ENCODE assay signal across 22 cellular contexts in genomic region chr6:48667797-48668196, GRCh38.
DNase-seq lines count a peak whose midpoint lies in the region; ATAC-seq, FAIRE-seq and TF ChIP-seq lines count a peak whose summit lies in the region.
"Had no signal": no experiment of that assay in that cellular context is flagged by ENCODE, and none has a peak within 500 bp of the region (broad histone marks: within the 10 kb centered on the region; RNA-seq: fewer than 3 reads in every experiment).

No MANE protein-coding gene starts in this region.

- peaks cover 0 to 4% (median 0%) of the 10 kb centered on the region in 7 donors for H3K9me3 Mint-ChIP-seq in CD14-positive monocyte
- H3K9me3 Mint-ChIP-seq: GM23338 had no signal

- no peaks in the 10 kb centered on the region for H3K4me1 Mint-ChIP-seq in CD14-positive monocyte
- H3K4me1 Mint-ChIP-seq: CD4-positive, CD25-positive, alpha-beta regulatory T cell; GM23338 had no signal

- H3K27ac Mint-ChIP-seq in CD14-positive monocyte: no peak overlapping the region
- H3K27ac Mint-ChIP-seq: CD4-positive, CD25-positive, alpha-beta regulatory T cell; CD8-positive, alpha-beta T cell; GM23338 had no signal

- CTCF ChIA-PET in HepG2 (lab: Yijun Ruan, JAX; ENCODE audit: low intra/inter-chr PET ratio, low total read pairs): no interaction called here
- CTCF ChIA-PET in K562 (lab: Yijun Ruan, JAX; ENCODE audit: low intra/inter-chr PET ratio): no interaction called here

- no peaks in the 10 kb centered on the region for H3K36me3 Mint-ChIP-seq in CD14-positive monocyte
- H3K36me3 Mint-ChIP-seq: CD4-positive, CD25-positive, alpha-beta regulatory T cell; CD8-positive, alpha-beta T cell had no signal

- POLR2A ChIA-PET in HepG2 (lab: Yijun Ruan, JAX): no interaction called here
- POLR2A ChIA-PET in K562 (lab: Yijun Ruan, JAX): no interaction called here

- no peaks in the 10 kb centered on the region for H3K9me2 ChIP-seq in Karpas-422 (replicated peaks; ENCODE audit: insufficient read depth, low read length)

- TF ChIP-seq EP300 in HepG2 (IDR thresholded peaks at IDR 0.05; ENCODE audit: low read depth in 2 of 2, low read length in 2 of 2) (no peak), HepG2 (CRISPR knock-in tag; IDR thresholded peaks at IDR 0.05; ENCODE audit: borderline replicate concordance) (no peak), K562 (IDR thresholded peaks at IDR 0.05; ENCODE audit: low read length) (no peak)

- intact Hi-C loops in HepG2 (cut with micrococcal nuclease; ENCODE audit: unreplicated experiment): no loop called here
- intact Hi-C loops in right lobe of liver (cut with DNase I): no loop called here
- intact Hi-C loops in K562 (cut with micrococcal nuclease): no loop called here
- intact Hi-C loops in CD14-positive monocyte (cut with micrococcal nuclease): no loop called here

- no peaks in the 10 kb centered on the region for H3K79me2 ChIP-seq in HepG2 (ENCODE audit: insufficient read depth, low read length)
- no peaks in the 10 kb centered on the region for H3K79me2 ChIP-seq in Karpas-422 (ENCODE audit: low read length)
- H3K79me2 ChIP-seq in K562 (ENCODE audit: control insufficient read depth, insufficient read depth, low read length): no peaks in the 10 kb centered on the region

- no peaks in the 10 kb centered on the region for H3K4me1 ChIP-seq in HepG2 (ENCODE audit: insufficient read depth, low read length)
- H3K4me1 ChIP-seq in right lobe of liver: no peaks in the 10 kb centered on the region
- peaks cover 15% of the 10 kb centered on the region for H3K4me1 ChIP-seq in Karpas-422 (ENCODE audit: low read length)
- H3K4me1 ChIP-seq in K562 (replicated peaks in 1 of 2; ENCODE audit: control insufficient read depth in 2 of 2, insufficient read depth in 2 of 2, low read length in 2 of 2): no peaks in the 10 kb centered on the region
- H3K4me1 ChIP-seq: Caco-2 had no signal

- H3K27me3 Mint-ChIP-seq in CD14-positive monocyte (ENCODE audit: low read depth in 3 of 3): no peaks in the 10 kb centered on the region
- H3K27me3 Mint-ChIP-seq: CD4-positive, CD25-positive, alpha-beta regulatory T cell had no signal

- BruUV-seq in HepG2 (replicated peaks; lab: Mats Ljungman, UMichigan): no TSS peak
- BruUV-seq in K562 (replicated peaks; lab: Mats Ljungman, UMichigan): no TSS peak

- no peaks in the 10 kb centered on the region for H3K9me1 ChIP-seq in K562 (ENCODE audit: control insufficient read depth, insufficient read depth, low read length)

- no peak overlapping the region for H3K9ac ChIP-seq in HepG2 (ENCODE audit: insufficient read depth, low read depth, low read length)
- no peak overlapping the region for H3K9ac ChIP-seq in Karpas-422 (ENCODE audit: low read length)
- no peak overlapping the region for H3K9ac ChIP-seq in K562 (ENCODE audit: insufficient read depth in 1 of 2, low read depth in 2 of 2, low read length in 2 of 2)

- H3K4me3 ChIP-seq in HepG2 (replicated peaks in 1 of 3; ENCODE audit: insufficient read depth in 1 of 3, low read depth in 2 of 3, low read length in 3 of 3) (no peak overlapping the region), right lobe of liver (no peak overlapping the region), Karpas-422 (ENCODE audit: low read length) (no peak overlapping the region), K562 (no peak overlapping the region)
- H3K4me3 ChIP-seq: GM12878, GM23338 had no signal

- in situ Hi-C loops in HepG2 (cut with HindIII; ENCODE audit: extremely low pct_ligation_motif_present, low pct_unique_long_range_greater_than_20kb) (no loop called here), K562 (cut with MboI) (no loop called here)

- whole genome bisulfite sequencing in HepG2 (ENCODE audit: low lambda C conversion rate): 1% methylated on average over 2 of the region's 2 CpGs
- 21% methylated on average over 2 of the region's 2 CpGs for WGBS in right lobe of liver (ENCODE audit: insufficient coverage, low coverage, low lambda C conversion rate, missing lambda C conversion rate)
- 0% methylated on average over 2 of the region's 2 CpGs for WGBS in K562 (ENCODE audit: insufficient coverage, low coverage, missing lambda C conversion rate)

- H3K9me3 ChIP-seq in HepG2 (ENCODE audit: low read length): no peaks in the 10 kb centered on the region
- H3K9me3 ChIP-seq in right lobe of liver: no peaks in the 10 kb centered on the region
- no peaks in the 10 kb centered on the region for H3K9me3 ChIP-seq in Karpas-422 (ENCODE audit: low read length)
- no peaks in the 10 kb centered on the region; the same call in 1 of the 2 replicates for H3K9me3 ChIP-seq in K562 (replicated peaks; ENCODE audit: control insufficient read depth, insufficient read depth, low read depth, low read length)
- H3K9me3 ChIP-seq: Caco-2 had no signal

- H2AFZ ChIP-seq in HepG2 (ENCODE audit: low read length) (no peak overlapping the region), Karpas-422 (ENCODE audit: low read length) (peak overlapping the region; percentile 38), K562 (ENCODE audit: low read depth, low read length) (no peak overlapping the region)
- H2AFZ ChIP-seq: GM23338 had no signal

- H3K36me3 ChIP-seq in HepG2 (replicated peaks in 1 of 2; ENCODE audit: control insufficient read depth in 1 of 2, insufficient read depth in 2 of 2, low read length in 2 of 2): no peaks in the 10 kb centered on the region
- H3K36me3 ChIP-seq in right lobe of liver: no peaks in the 10 kb centered on the region
- H3K36me3 ChIP-seq in Karpas-422 (ENCODE audit: insufficient read depth, low read length): no peaks in the 10 kb centered on the region; the same call in 1 of the 2 replicates
- H3K36me3 ChIP-seq in K562 (ENCODE audit: control insufficient read depth, insufficient read depth, low read length): no peaks in the 10 kb centered on the region

- no peak for TF ChIP-seq POLR2A in HepG2 (IDR thresholded peaks at IDR 0.05; ENCODE audit: insufficient read depth in 1 of 2, low read depth in 2 of 2, low read length in 2 of 2)
- no peak for TF ChIP-seq POLR2A in right lobe of liver (IDR thresholded peaks at IDR 0.05)
- no peak for TF ChIP-seq POLR2A in K562 (conservative IDR thresholded peaks at IDR 0.05)

- DNase-seq in HepG2 (ENCODE audit: low spot score) (no peak), right lobe of liver (no peak), Karpas-422 (no peak), K562 (ENCODE audit: extremely low read depth in 1 of 4, low spot score in 3 of 4) (no peak), CD14-positive monocyte (ENCODE audit: low spot score) (no peak)
- DNase-seq: 8988T; C1 segment of cervical spinal cord; Caco-2; CD4-positive, CD25-positive, alpha-beta regulatory T cell; CD8-positive, alpha-beta T cell; DMS153; DMS79; EL; GDM1; H7; HCEC 1CT had no signal

- TF ChIP-seq RAD21 in HepG2 (CRISPR knock-in tag; IDR thresholded peaks at IDR 0.05) (no peak), K562 (CRISPR knock-in tag; conservative IDR thresholded peaks at IDR 0.05 in 1 of 2, IDR thresholded peaks at IDR 0.05 in 1 of 2) (no peak)

- FAIRE-seq in HepG2 (lab: Jason Lieb, UNC): no peak
- no peak for FAIRE-seq in K562 (lab: Jason Lieb, UNC)
- peak; percentile 90 for FAIRE-seq in islet of Langerhans (lab: Jason Lieb, UNC)
- FAIRE-seq: GM12878, GM19239 had no signal

- H3K27ac ChIP-seq in HepG2 (ENCODE audit: extremely low read length, insufficient read depth, low read length) (no peak overlapping the region), right lobe of liver (no peak overlapping the region), Karpas-422 (ENCODE audit: low read length) (no peak overlapping the region), K562 (ENCODE audit: extremely low read depth, low read depth, low read length) (no peak overlapping the region)

- H3K27me3 ChIP-seq in HepG2 (ENCODE audit: control insufficient read depth in 1 of 2, insufficient read depth in 2 of 2, low read length in 2 of 2) (no peaks in the 10 kb centered on the region), right lobe of liver (no peaks in the 10 kb centered on the region), Karpas-422 (ENCODE audit: low read length) (no peaks in the 10 kb centered on the region), K562 (ENCODE audit: control insufficient read depth in 2 of 2, insufficient read depth in 2 of 2, low read length in 2 of 2) (no peaks in the 10 kb centered on the region)

- H3K4me3 Mint-ChIP-seq in CD14-positive monocyte: no peak overlapping the region
- H3K4me3 Mint-ChIP-seq: CD4-positive, CD25-positive, alpha-beta regulatory T cell; CD8-positive, alpha-beta T cell; GM23338 had no signal

- TF ChIP-seq CTCF in HepG2 (CRISPR knock-in tag; IDR thresholded peaks at IDR 0.05): no peak
- no peak for TF ChIP-seq CTCF in right lobe of liver (IDR thresholded peaks at IDR 0.05)
- no peak for TF ChIP-seq CTCF in K562 (IDR thresholded peaks at IDR 0.05 in 2 of 3, conservative IDR thresholded peaks at IDR 0.05 in 1 of 3; ENCODE audit: insufficient read depth in 2 of 3, low read depth in 1 of 3, low read length in 3 of 3)
- TF ChIP-seq CTCF in CD14-positive monocyte (IDR thresholded peaks at IDR 0.05): no peak

- H3K4me2 ChIP-seq in HepG2 (ENCODE audit: low read depth, low read length) (no peak overlapping the region), Karpas-422 (ENCODE audit: low read depth, low read length, poor library complexity, severe bottlenecking) (peak overlapping the region; percentile 35), K562 (ENCODE audit: insufficient read depth, low read length) (no peak overlapping the region)
- H3K4me2 ChIP-seq: GM23338 had no signal

- no peaks in the 10 kb centered on the region for H4K20me1 ChIP-seq in HepG2 (ENCODE audit: insufficient read depth, low read length)
- no peaks in the 10 kb centered on the region for H4K20me1 ChIP-seq in Karpas-422 (ENCODE audit: insufficient read depth, low read depth, low read length)
- no peaks in the 10 kb centered on the region for H4K20me1 ChIP-seq in K562 (replicated peaks; ENCODE audit: control insufficient read depth, insufficient read depth, low read length)

- ATAC-seq in HepG2: no peak
- no peak for ATAC-seq in right lobe of liver
- ATAC-seq in K562: no peak
- no peak for ATAC-seq in HG02840 (IDR thresholded peaks at IDR 0.05; ENCODE audit: low FRiP score, unreplicated experiment)
- no peak for ATAC-seq in GM21723 (IDR thresholded peaks at IDR 0.05; ENCODE audit: unreplicated experiment)
- ATAC-seq: CD8-positive, alpha-beta T cell; GM12878; GM23338 had no signal

TF ChIP-seq in HepG2, 621 proteins besides CTCF, POLR2A, EP300 and RAD21 (continues in another document):
- TF ChIP-seq ARNT2 (CRISPR knock-in tag; IDR thresholded peaks at IDR 0.05; ENCODE audit: low read depth): no peak
- peak; percentile 96 to 97 for TF ChIP-seq MAFK (conservative IDR thresholded peaks at IDR 0.05 in 1 of 2, IDR thresholded peaks at IDR 0.05 in 1 of 2; ENCODE audit: low read length in 2 of 2)
- TF ChIP-seq NBN (conservative IDR thresholded peaks at IDR 0.05): no peak
- no peak for TF ChIP-seq ZNF234 (CRISPR knock-in tag; conservative IDR thresholded peaks at IDR 0.05)
- no peak for TF ChIP-seq TAF1 (CRISPR knock-in tag; IDR thresholded peaks at IDR 0.05)

TF ChIP-seq in K562, 482 proteins besides CTCF, POLR2A, EP300 and RAD21 (continues in another document):
- TF ChIP-seq TGIF2 (CRISPR knock-in tag; IDR thresholded peaks at IDR 0.05): no peak
- no peak for TF ChIP-seq ZNF354B (CRISPR knock-in tag; IDR thresholded peaks at IDR 0.05)

Comparison
In these comparisons a context has a peak if more than half of its experiments do, and no peak if none do; other contexts are left out.
1. Of the 241 proteins assayed by ChIP-seq in both HepG2 and K562: peak only in HepG2: none; only in K562: MAFG; in both: MAFF and MAFK; in neither: 238.